In genomic region chr3:171775943-171776342, GRCh38 we compare ENCODE assay signal across 16 cellular contexts.
"Had no signal": no experiment of that assay in that cellular context is flagged by ENCODE, and none has a peak within 500 bp of the region (broad histone marks: within the 10 kb centered on the region; RNA-seq: fewer than 3 reads in every experiment).

No MANE protein-coding gene starts in this region.

- H3K4me3 ChIP-seq: body of pancreas, lower lobe of right lung, neural progenitor cell, ovary had no signal

- H2AFZ ChIP-seq: neural progenitor cell had no signal

- H3K36me3 Mint-ChIP-seq: activated naive CD4-positive, alpha-beta T cell treated with anti-CD3 and anti-CD28 coated beads, Interleukin-2, amount 50 U/mL, for 72 hours; mesothelial cell of epicardium; neural progenitor cell; stimulated activated effector memory CD8-positive, alpha-beta T cell treated with anti-CD3 and anti-CD28 coated beads, Interleukin-12 subunit alpha, Interleukin-12 subunit beta, amount 100 ng/mL, for 72 hours had no signal

- H3K27ac Mint-ChIP-seq: activated CD4-positive, alpha-beta T cell treated with anti-CD3 and anti-CD28 coated beads, Interleukin-2, amount 10 ng/mL, durations not matched to agents 7 days and 5 days; activated naive CD4-positive, alpha-beta T cell treated with anti-CD3 and anti-CD28 coated beads, Interleukin-2, amount 50 U/mL, for 72 hours; activated T-cell treated with anti-CD3 and anti-CD28 coated beads, Interleukin-2, amount 50 U/mL, for 72 hours; mesothelial cell of epicardium; neural progenitor cell; stimulated activated effector memory CD8-positive, alpha-beta T cell treated with anti-CD3 and anti-CD28 coated beads, Interleukin-12 subunit alpha, Interleukin-12 subunit beta, amount 100 ng/mL, for 72 hours; T-helper 2 cell treated with Interferon-gamma antibody and Interleukin-4, amounts not matched to agents 5 μg/mL and 100 μg/mL, for 36 hours had no signal

- H3K27me3 ChIP-seq: body of pancreas, neural progenitor cell, ovary had no signal

- ATAC-seq: activated naive CD4-positive, alpha-beta T cell treated with anti-CD3 and anti-CD28 coated beads, Interleukin-2, amount 50 U/mL, for 72 hours; activated T-cell treated with anti-CD3 and anti-CD28 coated beads, Interleukin-2, amount 50 U/mL, for 72 hours; body of pancreas; left cardiac atrium; lower lobe of right lung; stimulated activated effector memory CD8-positive, alpha-beta T cell treated with anti-CD3 and anti-CD28 coated beads, Interleukin-12 subunit alpha, Interleukin-12 subunit beta, amount 100 ng/mL, for 72 hours had no signal

- H3K9me3 ChIP-seq: body of pancreas, lower lobe of right lung, ovary had no signal

- H3K36me3 ChIP-seq: lower lobe of right lung, neural progenitor cell, ovary had no signal

- H3K4me1 ChIP-seq: neural progenitor cell had no signal

- H3K27ac ChIP-seq: epithelial cell of prostate, lower lobe of right lung, neural progenitor cell, ovary had no signal

- H3K9ac ChIP-seq: neural progenitor cell had no signal

- H3K4me2 ChIP-seq: neural progenitor cell had no signal

- H3K4me1 Mint-ChIP-seq: activated CD4-positive, alpha-beta T cell treated with anti-CD3 and anti-CD28 coated beads, Interleukin-2, amount 10 ng/mL, durations not matched to agents 7 days and 5 days had no signal

- H3K4me3 Mint-ChIP-seq: activated CD4-positive, alpha-beta T cell treated with anti-CD3 and anti-CD28 coated beads, Interleukin-2, amount 10 ng/mL, durations not matched to agents 7 days and 5 days; activated T-cell treated with anti-CD3 and anti-CD28 coated beads, Interleukin-2, amount 50 U/mL, for 72 hours; mesothelial cell of epicardium; neural progenitor cell; stimulated activated effector memory CD8-positive, alpha-beta T cell treated with anti-CD3 and anti-CD28 coated beads, Interleukin-12 subunit alpha, Interleukin-12 subunit beta, amount 100 ng/mL, for 72 hours; T-helper 2 cell treated with Interferon-gamma antibody and Interleukin-4, amounts not matched to agents 5 μg/mL and 100 μg/mL, for 36 hours had no signal

- DNase-seq: activated CD4-positive, alpha-beta T cell treated with anti-CD3 and anti-CD28 coated beads, Interleukin-2, amount 10 ng/mL, durations not matched to agents 7 days and 5 days; activated CD8-positive, alpha-beta memory T cell treated with anti-CD3 and anti-CD28 coated beads, Interleukin-2, amount 50 U/mL, for 48 hours; activated gamma-delta T cell; activated T-cell treated with anti-CD3 and anti-CD28 coated beads, Interleukin-2, amount 50 U/mL, for 72 hours; body of pancreas; effector memory CD4-positive, alpha-beta T cell; left cardiac atrium; lower lobe of right lung; ovary; trophoblast cell had no signal

- H3K9me3 Mint-ChIP-seq: activated CD4-positive, alpha-beta T cell treated with anti-CD3 and anti-CD28 coated beads, Interleukin-2, amount 10 ng/mL, durations not matched to agents 7 days and 5 days; activated naive CD4-positive, alpha-beta T cell treated with anti-CD3 and anti-CD28 coated beads, Interleukin-2, amount 50 U/mL, for 72 hours; activated T-cell treated with anti-CD3 and anti-CD28 coated beads, Interleukin-2, amount 50 U/mL, for 72 hours; mesothelial cell of epicardium; neural progenitor cell; stimulated activated effector memory CD8-positive, alpha-beta T cell treated with anti-CD3 and anti-CD28 coated beads, Interleukin-12 subunit alpha, Interleukin-12 subunit beta, amount 100 ng/mL, for 72 hours; T-helper 2 cell treated with Interferon-gamma antibody and Interleukin-4, amounts not matched to agents 5 μg/mL and 100 μg/mL, for 36 hours had no signal
